ENCODE assay signal across 8 cellular contexts in the genomic region with DNA sequence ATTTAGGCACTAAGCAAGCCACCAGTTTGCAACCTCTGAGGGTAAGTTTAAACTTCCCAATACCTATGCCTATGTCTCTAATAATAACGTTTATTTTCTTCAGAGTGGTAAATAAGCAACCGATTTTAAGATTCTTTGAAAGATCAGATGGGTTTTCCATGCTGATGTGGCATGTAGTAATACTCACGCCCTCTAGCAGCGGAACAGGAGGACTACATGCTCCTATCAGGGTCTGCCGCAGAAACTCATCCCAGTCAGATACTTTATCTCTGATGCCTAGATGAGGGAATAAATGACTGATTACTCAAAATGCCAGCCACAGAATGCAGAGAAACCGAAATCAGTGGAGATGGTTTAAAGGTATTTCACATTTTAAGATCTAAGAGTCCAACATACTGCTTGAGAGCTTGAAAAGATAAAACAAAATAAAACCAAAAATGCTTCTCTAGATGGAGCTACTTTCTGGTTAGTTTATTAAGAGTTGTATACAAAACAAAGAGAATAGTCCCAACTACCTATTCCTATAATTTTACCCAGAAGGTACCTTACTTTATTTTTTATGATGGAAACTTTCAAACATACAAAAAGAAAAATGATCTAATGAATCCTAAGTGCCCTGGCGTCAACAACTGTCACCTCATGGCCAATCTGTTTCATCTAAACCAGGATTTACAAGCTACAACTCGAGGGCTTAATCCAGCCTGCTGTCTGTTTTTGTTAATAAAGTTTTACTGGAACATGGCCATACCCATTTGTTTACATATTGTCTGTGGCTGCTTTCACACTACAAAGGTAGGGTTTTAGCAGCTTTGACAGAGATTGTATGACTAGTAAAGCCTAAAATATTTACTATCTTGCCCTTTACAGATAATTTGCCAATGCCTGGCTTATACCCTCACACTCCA. TPM values are rescaled to one million over a fixed set of nuclear protein-coding genes. Genes with fewer than 3 reads are reported as not detected.
DNase-seq lines count a peak whose midpoint lies in the region; ATAC-seq and TF ChIP-seq lines count a peak whose summit lies in the region.

No MANE protein-coding gene starts in this region.

- no peak for TF ChIP-seq EP300 in tibial nerve (IDR thresholded peaks at IDR 0.05)

- peak; percentile 6 for DNase-seq in GM06990 (ENCODE audit: extremely low read depth, insufficient read length)
- DNase-seq in Peyer's patch, result peak in 2 of 3 donors; percentile 52 to 80
- peak; percentile 25 for DNase-seq in activated effector memory CD4-positive, alpha-beta T cell treated with Interleukin-2 at 50 U/mL for 16 hours
- DNase-seq in foreskin keratinocyte, result peak; percentile 12 to 32
- no peak for DNase-seq in omental fat pad (ENCODE audit: low spot score)
- peak; percentile 33 to 51 for DNase-seq in tibial nerve (ENCODE audit: low spot score in 2 of 2)
- no peak for DNase-seq in NCI-H1048 (lab: John Stamatoyannopoulos, UW)

- no peaks in the 10 kb centered on the region for H3K4me1 ChIP-seq in Peyer's patch
- no peaks in the 10 kb centered on the region for H3K4me1 ChIP-seq in foreskin keratinocyte
- peaks cover 0 to 5% (median 0%) of the 10 kb centered on the region in 4 donors for H3K4me1 ChIP-seq in tibial nerve

- no peak overlapping the region for H3K27ac ChIP-seq in Peyer's patch
- no peak overlapping the region for H3K27ac ChIP-seq in foreskin keratinocyte
- no peak overlapping the region for H3K27ac ChIP-seq in tibial nerve

- no peak overlapping the region for H3K4me3 ChIP-seq in GM06990 (replicated peaks; ENCODE audit: low read depth, low read length)
- H3K4me3 ChIP-seq in Peyer's patch, result no peak overlapping the region
- no peak overlapping the region for H3K4me3 ChIP-seq in tibial nerve

- ATAC-seq in HG03354 (IDR thresholded peaks at IDR 0.05; ENCODE audit: poor library complexity, severe bottlenecking, unreplicated experiment), result peak; percentile 64
- ATAC-seq in foreskin keratinocyte, result peak; percentile 93
- peak; percentile 80 for ATAC-seq in omental fat pad (ENCODE audit: low FRiP score)

- 19 to 20% methylated on average over 8 of the region's 8 CpGs for WGBS in tibial nerve, 2 donors

- no peaks in the 10 kb centered on the region for H3K36me3 ChIP-seq in GM06990 (ENCODE audit: control insufficient read depth, insufficient read depth, low read length)
- H3K36me3 ChIP-seq in Peyer's patch, result peaks cover 0 to 1% (median 0%) of the 10 kb centered on the region in 3 donors
- H3K36me3 ChIP-seq in tibial nerve, result peaks cover 0 to 16% (median 0%) of the 10 kb centered on the region in 3 donors

- no peaks in the 10 kb centered on the region for H3K27me3 ChIP-seq in GM06990 (replicated peaks; ENCODE audit: control insufficient read depth, insufficient read depth, low read length)
- no peaks in the 10 kb centered on the region for H3K27me3 ChIP-seq in Peyer's patch
- H3K27me3 ChIP-seq in foreskin keratinocyte, result no peaks in the 10 kb centered on the region
- H3K27me3 ChIP-seq in tibial nerve, result no peaks in the 10 kb centered on the region

- TF ChIP-seq CTCF in GM06990 (IDR thresholded peaks at IDR 0.05; ENCODE audit: insufficient read depth, low read length, poor library complexity, severe bottlenecking), result peak; percentile 79
- peak; percentile 56 to 75 (median 70) for TF ChIP-seq CTCF in Peyer's patch (IDR thresholded peaks at IDR 0.05)
- peak; percentile 77 for TF ChIP-seq CTCF in foreskin keratinocyte (conservative IDR thresholded peaks at IDR 0.05)
- no peak for TF ChIP-seq CTCF in omental fat pad (IDR thresholded peaks at IDR 0.05)
- TF ChIP-seq CTCF in tibial nerve (IDR thresholded peaks at IDR 0.05), result peak; percentile 65 to 82 (median 77)

- TF ChIP-seq POLR2A in Peyer's patch (IDR thresholded peaks at IDR 0.05) (no peak), tibial nerve (IDR thresholded peaks at IDR 0.05) (no peak)

- H3K9me3 ChIP-seq in Peyer's patch (no peaks in the 10 kb centered on the region), tibial nerve (no peaks in the 10 kb centered on the region)

RNA-seq across cellular contexts. Expression of a gene that starts 37.5 kb away (rescaled TPM):
- total RNA-seq in Peyer's patch (10 to 100 TPM; 16.1 to 91.6 (median 17.0) TPM), foreskin keratinocyte (16.9 and 17.2 TPM in 2 replicates), omental fat pad (10 to 100 TPM; 15.1 to 34.7 (median 18.8) TPM), tibial nerve (10 to 100 TPM; 35.4 to 82.3 (median 46.0) TPM)
- polyA plus RNA-seq in foreskin keratinocyte, result 13.5 and 16.3 TPM in 2 replicates

Comparison
In these comparisons a context has a peak if more than half of its experiments do, and no peak if none do; other contexts are left out.
1. DNase-seq: peak in GM06990 (single experiment), Peyer's patch (2 of 3), activated effector memory CD4-positive, alpha-beta T cell treated with Interleukin-2 at 50 U/mL for 16 hours (single experiment), foreskin keratinocyte (2 of 2) and tibial nerve (2 of 2); none in omental fat pad (single experiment) and NCI-H1048 (single experiment).
2. CTCF ChIP-seq: peak in GM06990 (single experiment), Peyer's patch (6 of 6), foreskin keratinocyte (single experiment) and tibial nerve (5 of 5); none in omental fat pad (0 of 3).
3. Peak in every context shown above with its lines, with median percentiles within 50 percentile points of each other: ATAC-seq.